In genomic region chr19:40502647-40503046, GRCh38 we compare ENCODE assay signal across 1 cellular context.
TF ChIP-seq lines count a peak whose summit lies in the region.

No MANE protein-coding gene starts in this region.

TF ChIP-seq in K562, 482 proteins besides CTCF, POLR2A, EP300 and RAD21:
- 0 out of 4 replicates have a peak, but pooled peaks of 1 of the 2 experiments have one; percentile 35 for TF ChIP-seq NRF1 (conservative IDR thresholded peaks at IDR 0.05 in 1 of 2, IDR thresholded peaks at IDR 0.05 in 1 of 2)
- TF ChIP-seq ZNF740 (CRISPR knock-in tag; IDR thresholded peaks at IDR 0.05) = no peak
- TF ChIP-seq ZNF740 (tag; IDR thresholded peaks at IDR 0.05) = no peak
